16 cellular contexts compared by ENCODE assay signal in the genomic region with DNA sequence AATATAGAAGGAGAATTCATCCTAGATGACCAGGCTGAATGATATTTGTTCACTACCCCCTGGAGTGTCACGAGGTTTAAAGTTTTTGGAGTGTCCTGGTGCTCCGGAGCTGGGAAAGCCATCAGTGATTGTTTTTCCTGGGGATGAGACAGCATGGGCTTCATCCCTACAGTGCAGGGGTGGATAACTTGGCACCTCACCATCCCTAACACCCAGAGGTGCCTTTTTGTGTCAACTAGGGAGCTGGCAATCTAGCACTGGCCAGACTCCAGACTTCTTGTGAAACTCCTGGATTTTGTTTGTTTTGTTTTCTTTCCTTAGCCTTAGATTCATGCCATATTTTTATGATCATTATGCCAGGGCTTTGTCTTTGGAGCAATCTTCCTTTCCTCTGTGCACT.
DNase-seq lines count a peak whose midpoint lies in the region; ATAC-seq and TF ChIP-seq lines count a peak whose summit lies in the region.
"Had no signal": no experiment of that assay in that cellular context is flagged by ENCODE, and none has a peak within 500 bp of the region (broad histone marks: within the 10 kb centered on the region; RNA-seq: fewer than 3 reads in every experiment).

No MANE protein-coding gene starts in this region.

- CTCF ChIA-PET in PC-9 (lab: Charles Lee), result no interaction called here

- no peak for TF ChIP-seq POLR2A in vagina (IDR thresholded peaks at IDR 0.05)

- POLR2A ChIA-PET in PC-9 (lab: Charles Lee; ENCODE audit: unreplicated experiment), result no interaction called here

- ATAC-seq in GM21619 (IDR thresholded peaks at IDR 0.05; ENCODE audit: unreplicated experiment), result no peak
- no peak for ATAC-seq in HG03469 (IDR thresholded peaks at IDR 0.05; ENCODE audit: unreplicated experiment)
- ATAC-seq: GM12878, Panc1 had no signal

- H4K20me1 ChIP-seq in BLaER1, result peaks cover 100% of the 10 kb centered on the region
- peaks cover 15% of the 10 kb centered on the region for H4K20me1 ChIP-seq in PC-9 (ENCODE audit: insufficient read depth)

- H3K4me3 ChIP-seq in BLaER1 (no peak overlapping the region), PC-9 (no peak overlapping the region), skeletal muscle cell (ENCODE audit: low read depth, low read length) (no peak overlapping the region), vagina (no peak overlapping the region)
- H3K4me3 ChIP-seq: GM12878 had no signal

- DNase-seq in PC-9 (no peak), fibroblast of the conjunctiva (ENCODE audit: low read depth) (peak; percentile 51), skeletal muscle cell (ENCODE audit: low read depth) (peak; percentile 60), vagina (ENCODE audit: extremely low spot score in 2 of 2) (no peak), GF-D8 (lab: John Stamatoyannopoulos, UW) (no peak)
- DNase-seq: activated gamma-delta T cell treated with Interleukin-2 at 50 U/mL for 16 hours; BE2C; DMS79 treated with DMSO at 0.1 percent for 48 hours; effector CD8-positive, alpha-beta T cell; naive B cell; NCI-H2029 had no signal

- H3K36me3 ChIP-seq in BLaER1 (peaks cover 37% of the 10 kb centered on the region), PC-9 (ENCODE audit: low read depth) (no peaks in the 10 kb centered on the region), vagina (no peaks in the 10 kb centered on the region)
- H3K36me3 ChIP-seq: BE2C had no signal

- H3F3A ChIP-seq in PC-9 (ENCODE audit: insufficient read depth, low read depth), result peaks cover 23% of the 10 kb centered on the region

- peaks cover 96% of the 10 kb centered on the region for H3K4me1 ChIP-seq in BLaER1
- peaks cover 63% of the 10 kb centered on the region for H3K4me1 ChIP-seq in PC-9 (replicated peaks; ENCODE audit: insufficient read depth)
- peaks cover 60% of the 10 kb centered on the region for H3K4me1 ChIP-seq in vagina

- H3K27ac ChIP-seq in BLaER1 (peak overlapping the region; percentile 2; the same call in 1 of the 2 replicates), PC-9 (no peak overlapping the region), vagina (no peak overlapping the region)

- no peak for TF ChIP-seq CTCF in PC-9 (conservative IDR thresholded peaks at IDR 0.05)
- TF ChIP-seq CTCF in vagina (IDR thresholded peaks at IDR 0.05), result no peak

- H3K4me2 ChIP-seq in BLaER1 (peak overlapping the region; percentile 49), PC-9 (peak overlapping the region; percentile 11; the same call in 1 of the 2 replicates)

- H3K9ac ChIP-seq in BLaER1, result peak overlapping the region; percentile 16; the same call in 1 of the 2 replicates

- no TSS peak for BruUV-seq in PC-9 (replicated peaks; lab: Mats Ljungman, UMichigan)

- H3K9me3 ChIP-seq in BLaER1, result no peaks in the 10 kb centered on the region
- no peaks in the 10 kb centered on the region for H3K9me3 ChIP-seq in PC-9 (ENCODE audit: insufficient read depth, low read depth)
- no peaks in the 10 kb centered on the region for H3K9me3 ChIP-seq in vagina
- H3K9me3 ChIP-seq: BE2C had no signal

- no peaks in the 10 kb centered on the region for H3K9me2 ChIP-seq in PC-9 (ENCODE audit: insufficient read depth)

- no peak overlapping the region for H2AFZ ChIP-seq in PC-9

- H3K27me3 ChIP-seq in BLaER1 (no peaks in the 10 kb centered on the region), PC-9 (ENCODE audit: insufficient read depth, low read depth) (no peaks in the 10 kb centered on the region), vagina (no peaks in the 10 kb centered on the region)
- H3K27me3 ChIP-seq: BE2C had no signal

- H3K79me2 ChIP-seq in PC-9 (ENCODE audit: low read depth), result peaks cover 36% of the 10 kb centered on the region

- intact Hi-C loops in PC-9 (cut with micrococcal nuclease; ENCODE audit: unreplicated experiment), result no loop called here
- intact Hi-C loops in vagina (cut with DNase I), result no loop called here

Comparison
In these comparisons a context has a peak if more than half of its experiments do, and no peak if none do; other contexts are left out.
1. DNase-seq: peak in fibroblast of the conjunctiva (single experiment) and skeletal muscle cell (single experiment); none in PC-9 (0 of 2), vagina (0 of 2) and GF-D8 (single experiment).